In genomic region chr4:171582961-171583581, GRCh38 we compare ENCODE assay signal across 21 cellular contexts.
DNase-seq lines count a peak whose midpoint lies in the region; ATAC-seq lines count a peak whose summit lies in the region.
"Had no signal": no experiment of that assay in that cellular context is flagged by ENCODE, and none has a peak within 500 bp of the region (broad histone marks: within the 10 kb centered on the region; RNA-seq: fewer than 3 reads in every experiment).

No MANE protein-coding gene starts in this region.

- DNase-seq in glomerular visceral epithelial cell (ENCODE audit: extremely low spot score) (peak; percentile 26), NCI-H1417 treated with DMSO at 0.1 percent for 48 hours (lab: John Stamatoyannopoulos, UW) (no peak)
- no peak for DNase-seq in stimulated activated effector memory CD8-positive, alpha-beta T cell treated with anti-CD3 and anti-CD28 coated beads, Interleukin-12 subunit alpha, Interleukin-12 subunit beta, amount 100 ng/mL, for 72 hours (ENCODE audit: low spot score in 2 of 2)
- no peak for DNase-seq in activated naive CD4-positive, alpha-beta T cell treated with Interleukin-2 at 50 U/mL for 16 hours
- DNase-seq: activated CD4-positive, CD25-positive, alpha-beta regulatory T cell treated with anti-CD3 and anti-CD28 coated beads, Interleukin-2, amount 50 U/mL, for 72 hours; activated naive CD8-positive, alpha-beta T cell treated with anti-CD3 and anti-CD28 coated beads, Interleukin-2, amount 10 ng/mL, durations not matched to agents 7 days and 5 days; brain microvascular endothelial cell; DND-41; heart right ventricle; lower lobe of right lung; NCI-H524; pancreas; SJCRH30; stimulated activated naive CD8-positive, alpha-beta T cell treated with anti-CD3 and anti-CD28 coated beads, Interleukin-15, amount 100 ng/mL, for 72 hours; upper lobe of right lung had no signal

- H3K4me1 Mint-ChIP-seq in stimulated activated effector memory CD8-positive, alpha-beta T cell treated with anti-CD3 and anti-CD28 coated beads, Interleukin-12 subunit alpha, Interleukin-12 subunit beta, amount 100 ng/mL, for 72 hours = no peaks in the 10 kb centered on the region
- H3K4me1 Mint-ChIP-seq: activated naive CD8-positive, alpha-beta T cell treated with anti-CD3 and anti-CD28 coated beads, Interleukin-2, amount 10 ng/mL, durations not matched to agents 7 days and 5 days; stimulated activated naive CD8-positive, alpha-beta T cell treated with anti-CD3 and anti-CD28 coated beads, Interleukin-15, amount 100 ng/mL, for 72 hours had no signal

- peak; percentile 66 for ATAC-seq in GM18502 (IDR thresholded peaks at IDR 0.05; ENCODE audit: poor library complexity, unreplicated experiment)
- ATAC-seq in GM21367 (IDR thresholded peaks at IDR 0.05; ENCODE audit: unreplicated experiment) = peak; percentile 50
- peak; percentile 57 for ATAC-seq in HG03196 (IDR thresholded peaks at IDR 0.05; ENCODE audit: unreplicated experiment)
- no peak for ATAC-seq in stimulated activated effector memory CD8-positive, alpha-beta T cell treated with anti-CD3 and anti-CD28 coated beads, Interleukin-12 subunit alpha, Interleukin-12 subunit beta, amount 100 ng/mL, for 72 hours
- ATAC-seq: heart right ventricle; HepG2; lower lobe of right lung; pancreas; sciatic nerve; stimulated activated naive CD8-positive, alpha-beta T cell treated with anti-CD3 and anti-CD28 coated beads, Interleukin-15, amount 100 ng/mL, for 72 hours; upper lobe of right lung had no signal

- H3K27ac Mint-ChIP-seq in stimulated activated effector memory CD8-positive, alpha-beta T cell treated with anti-CD3 and anti-CD28 coated beads, Interleukin-12 subunit alpha, Interleukin-12 subunit beta, amount 100 ng/mL, for 72 hours = no peak overlapping the region
- H3K27ac Mint-ChIP-seq: activated naive CD8-positive, alpha-beta T cell treated with anti-CD3 and anti-CD28 coated beads, Interleukin-2, amount 10 ng/mL, durations not matched to agents 7 days and 5 days; activated T-helper 1 cell treated with anti-CD3 and anti-CD28 coated beads, Interleukin-12 subunit alpha, Interleukin-12 subunit beta, Interleukin-2, Interleukin-4 antibody, amounts not matched to agents 30 ng/mL and 10 ng/mL and 1 ng/mL, durations not matched to agents 14 hours and 24 hours and 36 hours; stimulated activated naive CD8-positive, alpha-beta T cell treated with anti-CD3 and anti-CD28 coated beads, Interleukin-15, amount 100 ng/mL, for 72 hours had no signal

- no peaks in the 10 kb centered on the region for H3K9me3 Mint-ChIP-seq in stimulated activated effector memory CD8-positive, alpha-beta T cell treated with anti-CD3 and anti-CD28 coated beads, Interleukin-12 subunit alpha, Interleukin-12 subunit beta, amount 100 ng/mL, for 72 hours
- H3K9me3 Mint-ChIP-seq: activated naive CD8-positive, alpha-beta T cell treated with anti-CD3 and anti-CD28 coated beads, Interleukin-2, amount 10 ng/mL, durations not matched to agents 7 days and 5 days; activated T-helper 1 cell treated with anti-CD3 and anti-CD28 coated beads, Interleukin-12 subunit alpha, Interleukin-12 subunit beta, Interleukin-2, Interleukin-4 antibody, amounts not matched to agents 30 ng/mL and 10 ng/mL and 1 ng/mL, durations not matched to agents 14 hours and 24 hours and 36 hours had no signal

- H3K36me3 Mint-ChIP-seq in stimulated activated effector memory CD8-positive, alpha-beta T cell treated with anti-CD3 and anti-CD28 coated beads, Interleukin-12 subunit alpha, Interleukin-12 subunit beta, amount 100 ng/mL, for 72 hours = no peaks in the 10 kb centered on the region
- H3K36me3 Mint-ChIP-seq: activated naive CD8-positive, alpha-beta T cell treated with anti-CD3 and anti-CD28 coated beads, Interleukin-2, amount 10 ng/mL, durations not matched to agents 7 days and 5 days had no signal

- no peak overlapping the region for H3K4me3 Mint-ChIP-seq in stimulated activated effector memory CD8-positive, alpha-beta T cell treated with anti-CD3 and anti-CD28 coated beads, Interleukin-12 subunit alpha, Interleukin-12 subunit beta, amount 100 ng/mL, for 72 hours
- H3K4me3 Mint-ChIP-seq: activated naive CD8-positive, alpha-beta T cell treated with anti-CD3 and anti-CD28 coated beads, Interleukin-2, amount 10 ng/mL, durations not matched to agents 7 days and 5 days; activated T-helper 1 cell treated with anti-CD3 and anti-CD28 coated beads, Interleukin-12 subunit alpha, Interleukin-12 subunit beta, Interleukin-2, Interleukin-4 antibody, amounts not matched to agents 30 ng/mL and 10 ng/mL and 1 ng/mL, durations not matched to agents 14 hours and 24 hours and 36 hours; stimulated activated naive CD8-positive, alpha-beta T cell treated with anti-CD3 and anti-CD28 coated beads, Interleukin-15, amount 100 ng/mL, for 72 hours had no signal
